Comparison of ENCODE assay signal across 26 cellular contexts in genomic region chr18:45806226-45806625, GRCh38. TPM values are rescaled to one million over a fixed set of nuclear protein-coding genes. Genes with fewer than 3 reads are reported as not detected.
DNase-seq lines count a peak whose midpoint lies in the region; FAIRE-seq and TF ChIP-seq lines count a peak whose summit lies in the region.
"Had no signal": no experiment of that assay in that cellular context is flagged by ENCODE, and none has a peak within 500 bp of the region (broad histone marks: within the 10 kb centered on the region; RNA-seq: fewer than 3 reads in every experiment).

No MANE protein-coding gene starts in this region.

- H3K79me2 ChIP-seq in endothelial cell of umbilical vein (ENCODE audit: control insufficient read depth, insufficient read depth, low read length): no peaks in the 10 kb centered on the region

- H3K9me1 ChIP-seq in endothelial cell of umbilical vein (replicated peaks; ENCODE audit: control insufficient read depth, extremely low read depth, insufficient read depth, low read length): no peaks in the 10 kb centered on the region

- H3K27me3 Mint-ChIP-seq in nephron progenitor cell (ENCODE audit: low read depth, poor library complexity) (peaks cover 6% of the 10 kb centered on the region), osteocyte (ENCODE audit: unreplicated experiment) (no peaks in the 10 kb centered on the region)
- peaks cover 5% of the 10 kb centered on the region for H3K27me3 Mint-ChIP-seq in activated CD4-positive, alpha-beta T cell treated with anti-CD3 and anti-CD28 coated beads, Interleukin-2, amount 10 ng/mL, durations not matched to agents 7 days and 5 days
- H3K27me3 Mint-ChIP-seq in activated naive CD4-positive, alpha-beta T cell treated with anti-CD3 and anti-CD28 coated beads, Interleukin-2, amount 10 ng/mL, durations not matched to agents 7 days and 5 days: peaks cover 20% of the 10 kb centered on the region

- no peaks in the 10 kb centered on the region for H3K9me3 ChIP-seq in endothelial cell of umbilical vein (replicated peaks; ENCODE audit: control insufficient read depth, insufficient read depth, low read length)
- peaks cover 8% of the 10 kb centered on the region for H3K9me3 ChIP-seq in vagina
- H3K9me3 ChIP-seq: neutrophil, upper lobe of right lung had no signal

- H3K9me3 Mint-ChIP-seq in nephron progenitor cell (peaks cover 59% of the 10 kb centered on the region), osteocyte (ENCODE audit: unreplicated experiment) (peaks cover 39% of the 10 kb centered on the region)
- H3K9me3 Mint-ChIP-seq in activated CD4-positive, alpha-beta T cell treated with anti-CD3 and anti-CD28 coated beads, Interleukin-2, amount 10 ng/mL, durations not matched to agents 7 days and 5 days: peaks cover 26% of the 10 kb centered on the region
- peaks cover 16% of the 10 kb centered on the region for H3K9me3 Mint-ChIP-seq in activated naive CD4-positive, alpha-beta T cell treated with anti-CD3 and anti-CD28 coated beads, Interleukin-2, amount 10 ng/mL, durations not matched to agents 7 days and 5 days

- no peak overlapping the region for H3K27ac ChIP-seq in endothelial cell of umbilical vein (ENCODE audit: insufficient read depth, low read depth, low read length)
- no peak overlapping the region for H3K27ac ChIP-seq in vagina
- H3K27ac ChIP-seq: body of pancreas, KMS-11, neutrophil, sigmoid colon, upper lobe of right lung had no signal

- H3K4me3 Mint-ChIP-seq in nephron progenitor cell (no peak overlapping the region), osteocyte (ENCODE audit: unreplicated experiment) (no peak overlapping the region)
- H3K4me3 Mint-ChIP-seq in activated CD4-positive, alpha-beta T cell treated with anti-CD3 and anti-CD28 coated beads, Interleukin-2, amount 10 ng/mL, durations not matched to agents 7 days and 5 days: no peak overlapping the region
- no peak overlapping the region for H3K4me3 Mint-ChIP-seq in activated naive CD4-positive, alpha-beta T cell treated with anti-CD3 and anti-CD28 coated beads, Interleukin-2, amount 10 ng/mL, durations not matched to agents 7 days and 5 days
- H3K4me3 Mint-ChIP-seq: activated B cell treated with CpG ODN at 0.5 μM for 24 hours; H9; stimulated activated memory B cell treated with anti-CD40 and anti-IgM and Interleukin-4, amounts not matched to agents 10 μg/mL and 1 μg/mL and 100 μg/mL, for 72 hours; T-cell had no signal

- TF ChIP-seq POLR2A in endothelial cell of umbilical vein (IDR thresholded peaks at IDR 0.05; ENCODE audit: low read depth, low read length) (no peak), vagina (IDR thresholded peaks at IDR 0.05) (no peak)

- FAIRE-seq in endothelial cell of umbilical vein (lab: Jason Lieb, UNC): no peak
- FAIRE-seq: frontal cortex, GM12878 had no signal

- no peak overlapping the region for H3K4me3 ChIP-seq in endothelial cell of umbilical vein (replicated peaks in 1 of 3; ENCODE audit: insufficient read depth in 1 of 3, low read depth in 1 of 3, low read length in 3 of 3)
- no peak overlapping the region for H3K4me3 ChIP-seq in vagina
- H3K4me3 ChIP-seq: body of pancreas, GM12878, sigmoid colon, upper lobe of right lung had no signal

- POLR2A ChIA-PET in endothelial cell of umbilical vein (lab: Charles Lee): no interaction called here
- POLR2A ChIA-PET in activated CD4-positive, alpha-beta T cell treated with anti-CD3 and anti-CD28 coated beads, Interleukin-2, amount 10 ng/mL, durations not matched to agents 7 days and 5 days (lab: Charles Lee): no interaction called here

- H3K4me1 Mint-ChIP-seq in nephron progenitor cell: peaks cover 10% of the 10 kb centered on the region
- H3K4me1 Mint-ChIP-seq in osteocyte (ENCODE audit: unreplicated experiment): peaks cover 30% of the 10 kb centered on the region
- peaks cover 11% of the 10 kb centered on the region for H3K4me1 Mint-ChIP-seq in activated CD4-positive, alpha-beta T cell treated with anti-CD3 and anti-CD28 coated beads, Interleukin-2, amount 10 ng/mL, durations not matched to agents 7 days and 5 days
- H3K4me1 Mint-ChIP-seq in activated naive CD4-positive, alpha-beta T cell treated with anti-CD3 and anti-CD28 coated beads, Interleukin-2, amount 10 ng/mL, durations not matched to agents 7 days and 5 days: peaks cover 16% of the 10 kb centered on the region
- H3K4me1 Mint-ChIP-seq: activated B cell treated with CpG ODN at 0.5 μM for 24 hours had no signal

- no peaks in the 10 kb centered on the region for H4K20me1 ChIP-seq in endothelial cell of umbilical vein (replicated peaks; ENCODE audit: control insufficient read depth, extremely low read depth, insufficient read depth, low read length)

- H3K27ac Mint-ChIP-seq in nephron progenitor cell: peak overlapping the region; percentile 58
- no peak overlapping the region for H3K27ac Mint-ChIP-seq in osteocyte (ENCODE audit: unreplicated experiment)
- no peak overlapping the region for H3K27ac Mint-ChIP-seq in activated CD4-positive, alpha-beta T cell treated with anti-CD3 and anti-CD28 coated beads, Interleukin-2, amount 10 ng/mL, durations not matched to agents 7 days and 5 days
- H3K27ac Mint-ChIP-seq in activated naive CD4-positive, alpha-beta T cell treated with anti-CD3 and anti-CD28 coated beads, Interleukin-2, amount 10 ng/mL, durations not matched to agents 7 days and 5 days: no peak overlapping the region
- H3K27ac Mint-ChIP-seq: activated B cell treated with CpG ODN at 0.5 μM for 24 hours; H9; stimulated activated memory B cell treated with anti-CD40 and anti-IgM and Interleukin-4, amounts not matched to agents 10 μg/mL and 1 μg/mL and 100 μg/mL, for 72 hours; T-cell had no signal

- H3K36me3 ChIP-seq in endothelial cell of umbilical vein (ENCODE audit: control insufficient read depth in 2 of 2, extremely low read depth in 1 of 2, insufficient read depth in 2 of 2, low read length in 2 of 2) (no peaks in the 10 kb centered on the region), vagina (no peaks in the 10 kb centered on the region)
- H3K36me3 ChIP-seq: neutrophil, sigmoid colon, upper lobe of right lung had no signal

- H3K4me1 ChIP-seq in endothelial cell of umbilical vein (ENCODE audit: control insufficient read depth, extremely low read depth, insufficient read depth, low read length) (peaks cover 26% of the 10 kb centered on the region), vagina (no peaks in the 10 kb centered on the region)
- H3K4me1 ChIP-seq: body of pancreas, sigmoid colon, upper lobe of right lung had no signal

- H3K36me3 Mint-ChIP-seq in nephron progenitor cell (ENCODE audit: low read depth) (peaks cover 15% of the 10 kb centered on the region), osteocyte (ENCODE audit: unreplicated experiment) (peaks cover 10% of the 10 kb centered on the region)
- H3K36me3 Mint-ChIP-seq in activated CD4-positive, alpha-beta T cell treated with anti-CD3 and anti-CD28 coated beads, Interleukin-2, amount 10 ng/mL, durations not matched to agents 7 days and 5 days (ENCODE audit: low read depth): peaks cover 4% of the 10 kb centered on the region
- peaks cover 2% of the 10 kb centered on the region for H3K36me3 Mint-ChIP-seq in activated naive CD4-positive, alpha-beta T cell treated with anti-CD3 and anti-CD28 coated beads, Interleukin-2, amount 10 ng/mL, durations not matched to agents 7 days and 5 days

- H3K27me3 ChIP-seq in endothelial cell of umbilical vein (ENCODE audit: control insufficient read depth in 2 of 2, insufficient read depth in 2 of 2, low read length in 2 of 2) (no peaks in the 10 kb centered on the region), vagina (no peaks in the 10 kb centered on the region)
- H3K27me3 ChIP-seq: body of pancreas, neutrophil, sigmoid colon, upper lobe of right lung had no signal

- H2AFZ ChIP-seq in endothelial cell of umbilical vein (ENCODE audit: low read depth, low read length): peak overlapping the region; percentile 83

- CTCF ChIA-PET in endothelial cell of umbilical vein (lab: Charles Lee): interaction anchor here (1.0 to 1.4 kb wide), 5 partner anchors 9 to 83 kb away, joined by 3 to 4 read pairs (median 3); no protein-coding TSS in a partner anchor
- CTCF ChIA-PET in activated CD4-positive, alpha-beta T cell treated with anti-CD3 and anti-CD28 coated beads, Interleukin-2, amount 10 ng/mL, durations not matched to agents 7 days and 5 days (lab: Charles Lee): interaction anchor here (0.9 to 1.1 kb wide), 2 partner anchors 15 to 20 kb away, joined by 3 read pairs; no protein-coding TSS in a partner anchor
- CTCF ChIA-PET in activated naive CD4-positive, alpha-beta T cell treated with anti-CD3 and anti-CD28 coated beads, Interleukin-2, amount 10 ng/mL, durations not matched to agents 7 days and 5 days (lab: Charles Lee): interaction anchor here (1.2 to 2.9 kb wide), 3 partner anchors 74 to 141 kb away, joined by 3 to 11 read pairs (median 4); no protein-coding TSS in a partner anchor

- dilution Hi-C loops in endothelial cell of umbilical vein (cut with MboI; ENCODE audit: extremely low pct_ligation_motif_present, low sequenced_read_pairs): no loop called here

- no peak overlapping the region for H3K9ac ChIP-seq in endothelial cell of umbilical vein (replicated peaks; ENCODE audit: extremely low read depth, insufficient read depth, low read length)
- H3K9ac ChIP-seq: KMS-11 had no signal

- no peak overlapping the region for H3K4me2 ChIP-seq in endothelial cell of umbilical vein (ENCODE audit: insufficient read depth, low read length)
- H3K4me2 ChIP-seq: KMS-11 had no signal

- no TSS peak for BruUV-seq in endothelial cell of umbilical vein (replicated peaks; lab: Mats Ljungman, UMichigan)

- DNase-seq in EL (peak; percentile 42), OCI-M1 (lab: John Stamatoyannopoulos, UW) (peak; percentile 18), endothelial cell of umbilical vein (ENCODE audit: low read depth, low spot score) (peak; percentile 47), nephron progenitor cell (no peak), vagina (ENCODE audit: extremely low spot score in 2 of 2) (no peak), osteocyte (ENCODE audit: extremely low spot score, unreplicated experiment) (no peak)
- no peak for DNase-seq in activated CD4-positive, alpha-beta T cell treated with anti-CD3 and anti-CD28 coated beads, Interleukin-2, amount 10 ng/mL, durations not matched to agents 7 days and 5 days
- no peak for DNase-seq in activated naive CD4-positive, alpha-beta T cell treated with anti-CD3 and anti-CD28 coated beads, Interleukin-2, amount 10 ng/mL, durations not matched to agents 7 days and 5 days
- DNase-seq: activated B cell treated with CpG ODN at 0.5 μM for 24 hours, activated gamma-delta T cell treated with Interleukin-2 at 50 U/mL for 16 hours, body of pancreas, DMS79, H9, mesendoderm, NCI-H1417, PC-3, sigmoid colon, T-cell, upper lobe of right lung had no signal

- intact Hi-C loops in endothelial cell of umbilical vein (cut with micrococcal nuclease): no loop called here
- intact Hi-C loops in vagina (cut with DNase I): no loop called here

- TF ChIP-seq CTCF in endothelial cell of umbilical vein (IDR thresholded peaks at IDR 0.05; ENCODE audit: extremely low read depth in 1 of 2, insufficient read depth in 1 of 2, low read depth in 1 of 2, low read length in 2 of 2): no peak
- no peak for TF ChIP-seq CTCF in nephron progenitor cell (IDR thresholded peaks at IDR 0.05)
- TF ChIP-seq CTCF in vagina (IDR thresholded peaks at IDR 0.05): no peak
- TF ChIP-seq CTCF in osteocyte (IDR thresholded peaks at IDR 0.05): no peak

RNA-seq across cellular contexts. Expression of gene SIGLEC15, which starts 19.2 kb away (rescaled TPM):
- not detected in 2 replicates for total RNA-seq in endothelial cell of umbilical vein
- polyA plus RNA-seq in endothelial cell of umbilical vein: not detected in 2 replicates
- not detected in 2 replicates for polyA plus RNA-seq in endothelial cell of umbilical vein (2011; cell fraction: cytosol; rRNA removed)
- polyA plus RNA-seq in endothelial cell of umbilical vein (2011; cell fraction: nucleus; rRNA removed): not detected in 2 replicates
- polyA plus RNA-seq in endothelial cell of umbilical vein (2012): 0.15 TPM in 1 of 2 replicates, not detected in the other
- not detected in 2 replicates for polyA minus RNA-seq in endothelial cell of umbilical vein
- polyA minus RNA-seq in endothelial cell of umbilical vein (2011; cell fraction: cytosol; rRNA and poly(A)+ RNA removed): not detected
- not detected in 2 replicates for polyA minus RNA-seq in endothelial cell of umbilical vein (2011; cell fraction: nucleus; rRNA and poly(A)+ RNA removed)
- not detected for total RNA-seq in vagina
- 0.13 and 0.37 TPM in 2 replicates for total RNA-seq in osteocyte
- total RNA-seq in activated CD4-positive, alpha-beta T cell treated with anti-CD3 and anti-CD28 coated beads, Interleukin-2, amount 10 ng/mL, durations not matched to agents 7 days and 5 days: not detected
- total RNA-seq: activated B cell treated with CpG ODN at 0.5 μM for 24 hours; activated CD8-positive, alpha-beta memory T cell treated with anti-CD3 and anti-CD28 coated beads for 36 hours; frontal cortex; NCI-H460 had no signal

Comparison
In these comparisons a context has a peak if more than half of its experiments do, and no peak if none do; other contexts are left out.
1. DNase-seq: peak in EL (single experiment), OCI-M1 (single experiment) and endothelial cell of umbilical vein (single experiment); none in nephron progenitor cell (single experiment), vagina (0 of 2), osteocyte (single experiment), activated CD4-positive, alpha-beta T cell treated with anti-CD3 and anti-CD28 coated beads, Interleukin-2, amount 10 ng/mL, durations not matched to agents 7 days and 5 days (single experiment) and activated naive CD4-positive, alpha-beta T cell treated with anti-CD3 and anti-CD28 coated beads, Interleukin-2, amount 10 ng/mL, durations not matched to agents 7 days and 5 days (single experiment).